ENCODE assay signal across 16 cellular contexts in genomic region chr4:5866841-5867782, GRCh38.
"Had no signal": no experiment of that assay in that cellular context is flagged by ENCODE, and none has a peak within 500 bp of the region (broad histone marks: within the 10 kb centered on the region; RNA-seq: fewer than 3 reads in every experiment).

No MANE protein-coding gene starts in this region.

- H3K27ac ChIP-seq: body of pancreas, gastroesophageal sphincter, left ventricle myocardium inferior, neural progenitor cell, ovary, suprapubic skin had no signal

- H3K4me2 ChIP-seq: neural progenitor cell had no signal

- H3K27ac Mint-ChIP-seq: activated B cell treated with CpG ODN at 0.5 μM for 24 hours; activated naive CD4-positive, alpha-beta T cell treated with anti-CD3 and anti-CD28 coated beads, Interleukin-2, amount 10 ng/mL, durations not matched to agents 7 days and 5 days; neural progenitor cell; type B pancreatic cell had no signal

- H3K9ac ChIP-seq: neural progenitor cell had no signal

- FAIRE-seq: kidney, TTC549 had no signal

- H3K9me3 Mint-ChIP-seq: activated B cell treated with CpG ODN at 0.5 μM for 24 hours, neural progenitor cell, type B pancreatic cell had no signal

- H3K36me3 Mint-ChIP-seq: activated naive CD4-positive, alpha-beta T cell treated with anti-CD3 and anti-CD28 coated beads, Interleukin-2, amount 10 ng/mL, durations not matched to agents 7 days and 5 days; type B pancreatic cell had no signal

- H3K4me1 ChIP-seq: body of pancreas, gastroesophageal sphincter, left ventricle myocardium inferior, suprapubic skin had no signal

- H3K27me3 ChIP-seq: neural progenitor cell, ovary had no signal

- H3K36me3 ChIP-seq: gastroesophageal sphincter, left ventricle myocardium inferior, neural progenitor cell, ovary, suprapubic skin had no signal

- H3K27me3 Mint-ChIP-seq: activated naive CD4-positive, alpha-beta T cell treated with anti-CD3 and anti-CD28 coated beads, Interleukin-2, amount 10 ng/mL, durations not matched to agents 7 days and 5 days had no signal

- H3K4me3 ChIP-seq: body of pancreas, gastroesophageal sphincter, left ventricle myocardium inferior, neural progenitor cell, ovary, suprapubic skin had no signal

- H2AFZ ChIP-seq: neural progenitor cell had no signal

- ATAC-seq: body of pancreas; gastroesophageal sphincter; stimulated activated naive CD8-positive, alpha-beta T cell treated with anti-CD3 and anti-CD28 coated beads, Interleukin-15, Interleukin-2, amounts not matched to agents 100 U/mL and 50 U/mL, for 24 hours had no signal

- H3K9me3 ChIP-seq: body of pancreas, gastroesophageal sphincter, left ventricle myocardium inferior, ovary, suprapubic skin had no signal

- H3K4me3 Mint-ChIP-seq: activated B cell treated with CpG ODN at 0.5 μM for 24 hours; activated naive CD4-positive, alpha-beta T cell treated with anti-CD3 and anti-CD28 coated beads, Interleukin-2, amount 10 ng/mL, durations not matched to agents 7 days and 5 days; neural progenitor cell; type B pancreatic cell had no signal

- DNase-seq: activated B cell treated with CpG ODN at 0.5 μM for 24 hours; activated CD4-positive, alpha-beta T cell treated with anti-CD3 and anti-CD28 coated beads, Interleukin-2, amount 50 U/mL, for 4 hours; activated CD8-positive, alpha-beta memory T cell treated with anti-CD3 and anti-CD28 coated beads, Interleukin-2, amount 50 U/mL, for 4 hours; body of pancreas; kidney; left ventricle myocardium inferior; mesendoderm; ovary; stimulated activated CD4-positive, alpha-beta T cell treated with anti-CD3 and anti-CD28 coated beads, Interleukin-2, amount 100 ng/mL, for 48 hours; stimulated activated naive CD8-positive, alpha-beta T cell treated with anti-CD3 and anti-CD28 coated beads, Interleukin-15, Interleukin-2, amounts not matched to agents 100 U/mL and 50 U/mL, for 24 hours had no signal
